ENCODE assay signal across 21 cellular contexts in genomic region chr17:8147805-8148404, GRCh38. TPM values are rescaled to one million over a fixed set of nuclear protein-coding genes. Genes with fewer than 3 reads are reported as not detected.
DNase-seq lines count a peak whose midpoint lies in the region; ATAC-seq and TF ChIP-seq lines count a peak whose summit lies in the region.
"Had no signal": no experiment of that assay in that cellular context is flagged by ENCODE, and none has a peak within 500 bp of the region (broad histone marks: within the 10 kb centered on the region; RNA-seq: fewer than 3 reads in every experiment).

No MANE protein-coding gene starts in this region.

- TF ChIP-seq CTCF in HFFc6 (IDR thresholded peaks at IDR 0.05) (no peak), glutamatergic neuron (IDR thresholded peaks at IDR 0.05; ENCODE audit: partially characterized antibody, unreplicated experiment) (no peak)

- peaks cover 31% of the 10 kb centered on the region for H3K4me1 ChIP-seq in CD4-positive, CD25-positive, alpha-beta regulatory T cell (ENCODE audit: control insufficient read depth, insufficient read depth, low read length, poor library complexity, severe bottlenecking)
- H3K4me1 ChIP-seq in skeletal muscle tissue (ENCODE audit: control insufficient read depth in 3 of 3, insufficient read depth in 3 of 3, low read length in 3 of 3), result peaks cover 43 to 84% (median 61%) of the 10 kb centered on the region in 3 donors

- peak overlapping the region in 1 of 3 donors; percentile 76 for H3K27ac Mint-ChIP-seq in CD4-positive, CD25-positive, alpha-beta regulatory T cell
- H3K27ac Mint-ChIP-seq in HFFc6 (peak overlapping the region; percentile 24), glutamatergic neuron (ENCODE audit: unreplicated experiment) (no peak overlapping the region)
- H3K27ac Mint-ChIP-seq: activated B cell treated with CpG ODN at 0.5 μM for 24 hours; B cell; stimulated activated naive CD8-positive, alpha-beta T cell treated with anti-CD3 and anti-CD28 coated beads, Interleukin-15, Interleukin-2, amounts not matched to agents 100 ng/mL and 50 ng/mL, for 24 hours had no signal

- H3K4me3 Mint-ChIP-seq in CD4-positive, CD25-positive, alpha-beta regulatory T cell, result peak overlapping the region in 3 of 4 donors; percentile 28 to 77 (median 38)
- H3K4me3 Mint-ChIP-seq in HFFc6 (no peak overlapping the region), glutamatergic neuron (ENCODE audit: unreplicated experiment) (peak overlapping the region; percentile 42)
- H3K4me3 Mint-ChIP-seq: activated B cell treated with CpG ODN at 0.5 μM for 24 hours; B cell; stimulated activated naive CD8-positive, alpha-beta T cell treated with anti-CD3 and anti-CD28 coated beads, Interleukin-15, Interleukin-2, amounts not matched to agents 100 ng/mL and 50 ng/mL, for 24 hours had no signal

- peaks cover 34% of the 10 kb centered on the region for H3K36me3 Mint-ChIP-seq in CD4-positive, CD25-positive, alpha-beta regulatory T cell
- H3K36me3 Mint-ChIP-seq in HFFc6 (ENCODE audit: low read depth) (peaks cover 20% of the 10 kb centered on the region), glutamatergic neuron (ENCODE audit: unreplicated experiment) (no peaks in the 10 kb centered on the region)

- peaks cover 0 to 38% (median 10%) of the 10 kb centered on the region in 4 donors for H3K4me1 Mint-ChIP-seq in CD4-positive, CD25-positive, alpha-beta regulatory T cell
- peaks cover 7% of the 10 kb centered on the region for H3K4me1 Mint-ChIP-seq in HFFc6 (ENCODE audit: low read depth)
- peaks cover 1% of the 10 kb centered on the region for H3K4me1 Mint-ChIP-seq in glutamatergic neuron (ENCODE audit: low read depth, unreplicated experiment)

- peaks cover 64% of the 10 kb centered on the region for H3K36me3 ChIP-seq in CD4-positive, CD25-positive, alpha-beta regulatory T cell (ENCODE audit: control insufficient read depth, insufficient read depth, low read length)
- peaks cover 71 to 77% (median 77%) of the 10 kb centered on the region in 3 donors for H3K36me3 ChIP-seq in skeletal muscle tissue (ENCODE audit: control insufficient read depth in 3 of 3, insufficient read depth in 3 of 3, low read length in 3 of 3)

- peaks cover 0 to 3% (median 0%) of the 10 kb centered on the region in 7 donors for H3K9me3 Mint-ChIP-seq in CD4-positive, CD25-positive, alpha-beta regulatory T cell
- H3K9me3 Mint-ChIP-seq in HFFc6 (no peaks in the 10 kb centered on the region), glutamatergic neuron (ENCODE audit: unreplicated experiment) (peaks cover 13% of the 10 kb centered on the region)
- H3K9me3 Mint-ChIP-seq: activated B cell treated with CpG ODN at 0.5 μM for 24 hours; stimulated activated naive CD8-positive, alpha-beta T cell treated with anti-CD3 and anti-CD28 coated beads, Interleukin-15, Interleukin-2, amounts not matched to agents 100 ng/mL and 50 ng/mL, for 24 hours had no signal

- no peak overlapping the region for H3K4me3 ChIP-seq in CD4-positive, CD25-positive, alpha-beta regulatory T cell (ENCODE audit: low read depth, low read length)
- no peak overlapping the region for H3K4me3 ChIP-seq in skeletal muscle tissue (ENCODE audit: low read length in 3 of 3)
- H3K4me3 ChIP-seq: lung had no signal

- ATAC-seq in CD4-positive, CD25-positive, alpha-beta regulatory T cell (ENCODE audit: low read depth in 2 of 2), result no peak
- ATAC-seq in GM18517 (IDR thresholded peaks at IDR 0.05; ENCODE audit: unreplicated experiment) (no peak), HG02678 (IDR thresholded peaks at IDR 0.05; ENCODE audit: unreplicated experiment) (no peak)
- ATAC-seq: naive thymus-derived CD8-positive, alpha-beta T cell had no signal

- peak in 1 of 3 donors; percentile 10 for DNase-seq in CD4-positive, CD25-positive, alpha-beta regulatory T cell
- DNase-seq in HFFc6 (no peak), glutamatergic neuron (no peak), RKO (ENCODE audit: low spot score) (no peak)
- DNase-seq: activated B cell treated with CpG ODN at 0.5 μM for 24 hours; activated CD8-positive, alpha-beta memory T cell treated with anti-CD3 and anti-CD28 coated beads for 24 hours; GOT3; MV-4-11; NCI-H2081 treated with DMSO at 0.1 percent for 48 hours; NCI-H524; retina; SHP77 treated with DMSO at 0.1 percent for 48 hours had no signal

- H3K27ac ChIP-seq in CD4-positive, CD25-positive, alpha-beta regulatory T cell (ENCODE audit: insufficient read depth, low read length, poor library complexity, severe bottlenecking), result no peak overlapping the region
- H3K27ac ChIP-seq in skeletal muscle tissue (ENCODE audit: low read depth, low read length), result peak overlapping the region; percentile 70

- no peaks in the 10 kb centered on the region for H3K27me3 ChIP-seq in CD4-positive, CD25-positive, alpha-beta regulatory T cell (ENCODE audit: control insufficient read depth, insufficient read depth, low read length)
- H3K27me3 ChIP-seq in skeletal muscle tissue (ENCODE audit: control insufficient read depth in 3 of 3, insufficient read depth in 3 of 3, low read length in 3 of 3), result no peaks in the 10 kb centered on the region

- H3K27me3 Mint-ChIP-seq in CD4-positive, CD25-positive, alpha-beta regulatory T cell, result peaks cover 19% of the 10 kb centered on the region
- peaks cover 40% of the 10 kb centered on the region for H3K27me3 Mint-ChIP-seq in HFFc6 (ENCODE audit: insufficient read depth)
- H3K27me3 Mint-ChIP-seq in glutamatergic neuron (ENCODE audit: unreplicated experiment), result peaks cover 1% of the 10 kb centered on the region
- H3K27me3 Mint-ChIP-seq: activated B cell treated with CpG ODN at 0.5 μM for 24 hours; B cell; stimulated activated naive CD8-positive, alpha-beta T cell treated with anti-CD3 and anti-CD28 coated beads, Interleukin-15, Interleukin-2, amounts not matched to agents 100 ng/mL and 50 ng/mL, for 24 hours had no signal

- H3K9ac ChIP-seq in skeletal muscle tissue (ENCODE audit: low read depth in 1 of 3, low read length in 3 of 3), result peak overlapping the region in 2 of 3 donors; percentile 40 to 63

- H3K9me3 ChIP-seq in CD4-positive, CD25-positive, alpha-beta regulatory T cell (ENCODE audit: control insufficient read depth in 2 of 2, low read length in 2 of 2), result no peaks in the 10 kb centered on the region
- no peaks in the 10 kb centered on the region for H3K9me3 ChIP-seq in skeletal muscle tissue (ENCODE audit: control insufficient read depth in 3 of 3, low read length in 3 of 3)

RNA-seq across cellular contexts. Expression of gene PER1, which starts 4.3 kb away (rescaled TPM):
- total RNA-seq in CD4-positive, CD25-positive, alpha-beta regulatory T cell, result 1,740 TPM
- 1 to 10 TPM; 4.8 to 7.7 (median 6.2) TPM for polyA plus RNA-seq in CD4-positive, CD25-positive, alpha-beta regulatory T cell
- 10 to 100 TPM; 18.9 to 31.8 (median 26.9) TPM for total RNA-seq in HFFc6 (2021; fragmentation: NEBNext Ultra II Directional; extraction: Animal tissue kit (Norgen Biotek cat#: 25700))
- 64.6 TPM for total RNA-seq in glutamatergic neuron (ENCODE audit: unreplicated experiment)
- 37.1 TPM for total RNA-seq in skeletal muscle tissue

RNA-seq across cellular contexts. Expression of gene VAMP2, which starts 14.8 kb away (rescaled TPM):
- 205 TPM for total RNA-seq in CD4-positive, CD25-positive, alpha-beta regulatory T cell
- polyA plus RNA-seq in CD4-positive, CD25-positive, alpha-beta regulatory T cell, result 10 to 100 TPM; 42.7 to 60.4 (median 59.3) TPM
- 10 to 100 TPM; 37.0 to 47.6 (median 44.5) TPM for total RNA-seq in HFFc6 (2021; fragmentation: NEBNext Ultra II Directional; extraction: Animal tissue kit (Norgen Biotek cat#: 25700))
- total RNA-seq in glutamatergic neuron (ENCODE audit: unreplicated experiment) (117 TPM), skeletal muscle tissue (8.4 TPM)

RNA-seq across cellular contexts. Expression of gene HES7, which starts 24.0 kb away (rescaled TPM):
- total RNA-seq in CD4-positive, CD25-positive, alpha-beta regulatory T cell, result not detected
- not detected for polyA plus RNA-seq in CD4-positive, CD25-positive, alpha-beta regulatory T cell
- under 1 TPM; 0.24 to 0.54 (median 0.41) TPM for total RNA-seq in HFFc6 (2021; fragmentation: NEBNext Ultra II Directional; extraction: Animal tissue kit (Norgen Biotek cat#: 25700))
- total RNA-seq in glutamatergic neuron (ENCODE audit: unreplicated experiment), result 2.2 TPM
- under 0.01 TPM for total RNA-seq in skeletal muscle tissue
- total RNA-seq: B cell had no signal
- polyA plus RNA-seq: naive thymus-derived CD8-positive, alpha-beta T cell had no signal

RNA-seq across cellular contexts. Expression of gene TMEM107, which starts 28.3 kb away (rescaled TPM):
- total RNA-seq in CD4-positive, CD25-positive, alpha-beta regulatory T cell, result 27.3 TPM
- 10 to 100 TPM; 20.6 to 38.9 (median 29.9) TPM for polyA plus RNA-seq in CD4-positive, CD25-positive, alpha-beta regulatory T cell
- 10 to 100 TPM; 13.8 to 18.8 (median 17.5) TPM for total RNA-seq in HFFc6 (2021; fragmentation: NEBNext Ultra II Directional; extraction: Animal tissue kit (Norgen Biotek cat#: 25700))
- total RNA-seq in glutamatergic neuron (ENCODE audit: unreplicated experiment) (12.8 TPM), skeletal muscle tissue (25.1 TPM)

RNA-seq across cellular contexts. Expression of gene ALOXE3, which starts 29.6 kb away (rescaled TPM):
- 0.15 TPM for total RNA-seq in CD4-positive, CD25-positive, alpha-beta regulatory T cell
- polyA plus RNA-seq in CD4-positive, CD25-positive, alpha-beta regulatory T cell, result under 1 TPM in 3 of 4 donors, not detected in 1; 0.18 to 0.51 (median 0.42) TPM
- total RNA-seq in HFFc6 (2021; fragmentation: NEBNext Ultra II Directional; extraction: Animal tissue kit (Norgen Biotek cat#: 25700)), result under 1 TPM; 0.14 to 0.30 (median 0.21) TPM
- not detected for total RNA-seq in glutamatergic neuron (ENCODE audit: unreplicated experiment)
- not detected for total RNA-seq in skeletal muscle tissue
- total RNA-seq: activated B cell treated with CpG ODN at 0.5 μM for 24 hours; B cell; endothelial cell of umbilical vein; T-helper 2 cell treated with Interferon-gamma antibody and Interleukin-4, amounts not matched to agents 100 ng/mL and 5 ng/mL, for 36 hours had no signal

Comparison
In these comparisons a context has a peak if more than half of its experiments do, and no peak if none do; other contexts are left out.
1. RNA of gene PER1, which starts 4.3 kb away (total RNA-seq): 1,740 TPM in CD4-positive, CD25-positive, alpha-beta regulatory T cell (single experiment); 64.6 TPM in glutamatergic neuron (single experiment), 37.1 TPM in skeletal muscle tissue (single experiment) and 18.9 to 31.8 TPM in HFFc6; every median in the first group is over 10 times any median in the second.